ENCODE assay signal across 21 cellular contexts in the genomic region with DNA sequence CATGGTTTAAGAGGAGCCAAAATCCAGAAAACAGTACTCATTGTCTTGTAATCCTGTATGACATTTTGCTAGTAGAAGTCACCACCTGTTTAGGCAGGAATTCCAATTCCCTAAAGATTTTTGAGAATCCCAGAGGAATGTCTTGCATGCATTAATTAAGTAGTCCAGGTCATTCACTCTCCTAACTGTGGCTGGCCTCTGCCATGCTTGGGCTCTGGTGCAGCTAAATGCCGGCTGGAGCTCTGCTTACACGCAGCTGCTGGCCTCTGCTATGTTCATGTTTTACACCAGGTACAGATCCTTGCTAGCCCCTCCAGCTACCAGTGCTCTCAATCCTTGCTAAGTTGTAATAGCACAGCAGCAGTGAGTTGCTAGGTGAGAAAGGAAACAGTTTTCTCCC. TPM values are rescaled to one million over a fixed set of nuclear protein-coding genes. Genes with fewer than 3 reads are reported as not detected.
DNase-seq lines count a peak whose midpoint lies in the region; ATAC-seq and TF ChIP-seq lines count a peak whose summit lies in the region.
"Had no signal": no experiment of that assay in that cellular context is flagged by ENCODE, and none has a peak within 500 bp of the region (broad histone marks: within the 10 kb centered on the region; RNA-seq: fewer than 3 reads in every experiment).

No MANE protein-coding gene starts in this region.

- H3K27ac ChIP-seq in CD8-positive, alpha-beta memory T cell (ENCODE audit: low read depth, low read length): no peak overlapping the region
- H3K27ac ChIP-seq: ascending aorta, prostate gland, RWPE1, vagina had no signal

- TF ChIP-seq CTCF in nephron (IDR thresholded peaks at IDR 0.05; ENCODE audit: unreplicated experiment in 3 of 3): no peak

- DNase-seq in ELF-1 (ENCODE audit: low read depth, low spot score) (peak; percentile 79), LHCN-M2 (ENCODE audit: low read depth) (peak; percentile 74), ecto neural progenitor cell (ENCODE audit: low spot score) (peak; percentile 65), RKO (ENCODE audit: low spot score) (no peak)
- no peak for DNase-seq in CD8-positive, alpha-beta memory T cell
- DNase-seq: activated CD4-positive, CD25-positive, alpha-beta regulatory T cell; activated CD8-positive, alpha-beta memory T cell treated with anti-CD3 and anti-CD28 coated beads, Interleukin-2, amount 50 U/mL, for 4 hours; DMS153; NCI-H187 treated with DMSO at 0.1 percent for 48 hours; NCI-H82; stimulated activated CD4-positive, alpha-beta T cell treated with anti-CD3 and anti-CD28 coated beads, Interleukin-15, amount 100 ng/mL, for 24 hours; T-helper 2 cell had no signal

- H3K36me3 ChIP-seq in CD8-positive, alpha-beta memory T cell (ENCODE audit: insufficient read depth, low read length): no peaks in the 10 kb centered on the region
- H3K36me3 ChIP-seq: ascending aorta, prostate gland, vagina had no signal

- H3K9me3 ChIP-seq in CD8-positive, alpha-beta memory T cell (ENCODE audit: low read length): no peaks in the 10 kb centered on the region
- H3K9me3 ChIP-seq: ascending aorta, prostate gland, vagina had no signal

- peak overlapping the region in 2 of 3 experiments; percentile 38 to 60 for H3K27ac Mint-ChIP-seq in nephron
- H3K27ac Mint-ChIP-seq in CD8-positive, alpha-beta memory T cell: peak overlapping the region in 1 of 8 donors; percentile 38
- H3K27ac Mint-ChIP-seq: B cell; dendritic cell treated with granulocyte-macrophage colony-stimulating factor and Interleukin-4, amounts not matched to agents 40 ng/mL and 50 ng/mL, for 4 days had no signal

- H3K36me3 Mint-ChIP-seq in nephron (ENCODE audit: low read depth): no peaks in the 10 kb centered on the region
- H3K36me3 Mint-ChIP-seq in CD8-positive, alpha-beta memory T cell: no peaks in the 10 kb centered on the region

- POLR2A ChIA-PET in CD8-positive, alpha-beta memory T cell (lab: Charles Lee): no interaction called here

- no peaks in the 10 kb centered on the region for H3K4me1 ChIP-seq in CD8-positive, alpha-beta memory T cell (ENCODE audit: insufficient read depth, low read length)
- H3K4me1 ChIP-seq: ascending aorta, prostate gland, vagina had no signal

- H3K27me3 ChIP-seq in CD8-positive, alpha-beta memory T cell (ENCODE audit: insufficient read depth, low read length, poor library complexity, severe bottlenecking): no peaks in the 10 kb centered on the region
- H3K27me3 ChIP-seq: ascending aorta, vagina had no signal

- no peak overlapping the region for H3K4me3 ChIP-seq in CD8-positive, alpha-beta memory T cell (ENCODE audit: low read length)
- H3K4me3 ChIP-seq: ascending aorta, prostate gland, vagina had no signal

- peaks cover 8% of the 10 kb centered on the region for H3K4me1 Mint-ChIP-seq in nephron
- H3K4me1 Mint-ChIP-seq in CD8-positive, alpha-beta memory T cell: no peaks in the 10 kb centered on the region

- ATAC-seq in GM18867 (IDR thresholded peaks at IDR 0.05; ENCODE audit: unreplicated experiment) (no peak), GM19023 (IDR thresholded peaks at IDR 0.05; ENCODE audit: unreplicated experiment) (no peak)

- H3K4me3 Mint-ChIP-seq in nephron: no peak overlapping the region
- no peak overlapping the region for H3K4me3 Mint-ChIP-seq in CD8-positive, alpha-beta memory T cell
- H3K4me3 Mint-ChIP-seq: B cell; dendritic cell treated with granulocyte-macrophage colony-stimulating factor and Interleukin-4, amounts not matched to agents 40 ng/mL and 50 ng/mL, for 4 days had no signal

- peaks cover 11% of the 10 kb centered on the region for H3K27me3 Mint-ChIP-seq in nephron (ENCODE audit: low read depth)
- peaks cover 0 to under 1% of the 10 kb centered on the region in 2 donors for H3K27me3 Mint-ChIP-seq in CD8-positive, alpha-beta memory T cell
- H3K27me3 Mint-ChIP-seq: B cell; dendritic cell treated with granulocyte-macrophage colony-stimulating factor and Interleukin-4, amounts not matched to agents 40 ng/mL and 50 ng/mL, for 4 days had no signal

- CTCF ChIA-PET in CD8-positive, alpha-beta memory T cell (lab: Charles Lee): no interaction called here

- H3K9me3 Mint-ChIP-seq in nephron: no peaks in the 10 kb centered on the region
- H3K9me3 Mint-ChIP-seq in CD8-positive, alpha-beta memory T cell: no peaks in the 10 kb centered on the region
- H3K9me3 Mint-ChIP-seq: dendritic cell treated with granulocyte-macrophage colony-stimulating factor and Interleukin-4, amounts not matched to agents 40 ng/mL and 50 ng/mL, for 4 days had no signal

RNA-seq across cellular contexts. Expression of a gene that starts 16.3 kb away (rescaled TPM):
- 918 and 1,000 TPM in 2 replicates for total RNA-seq in LHCN-M2 (2014; rRNA removed)
- 299 TPM for polyA plus RNA-seq in LHCN-M2 (2012)
- total RNA-seq in CD8-positive, alpha-beta memory T cell: 100 to 1,000 TPM; 130 to 139 TPM
- polyA plus RNA-seq in CD8-positive, alpha-beta memory T cell: 49.6 TPM

Comparison
In these comparisons a context has a peak if more than half of its experiments do, and no peak if none do; other contexts are left out.
1. DNase-seq: peak in ELF-1 (single experiment), LHCN-M2 (single experiment) and ecto neural progenitor cell (single experiment); none in CD8-positive, alpha-beta memory T cell (0 of 5) and RKO (single experiment).